In genomic region chr2:9206991-9207640, GRCh38 we compare ENCODE assay signal across 8 cellular contexts. TPM values are rescaled to one million over a fixed set of nuclear protein-coding genes. Genes with fewer than 3 reads are reported as not detected.
DNase-seq lines count a peak whose midpoint lies in the region; ATAC-seq and TF ChIP-seq lines count a peak whose summit lies in the region.

No MANE protein-coding gene starts in this region.

- H3K27me3 ChIP-seq in PC-3 (ENCODE audit: low read length): no peaks in the 10 kb centered on the region
- H3K27me3 ChIP-seq in dorsolateral prefrontal cortex: no peaks in the 10 kb centered on the region
- H3K27me3 ChIP-seq in mesendoderm (ENCODE audit: insufficient read depth, low read length, poor library complexity): peaks cover 3% of the 10 kb centered on the region
- H3K27me3 ChIP-seq in upper lobe of right lung: peaks cover 6% of the 10 kb centered on the region

- H2AK5ac ChIP-seq in mesendoderm (ENCODE audit: low read length): no peak overlapping the region

- peaks cover 4% of the 10 kb centered on the region for H3K79me1 ChIP-seq in mesendoderm (ENCODE audit: low read length)

- H3K4ac ChIP-seq in mesendoderm (ENCODE audit: low read depth, low read length): peak overlapping the region; percentile 46

- peak overlapping the region; percentile 80 for H3K27ac ChIP-seq in PC-3 (ENCODE audit: low read length)
- H3K27ac ChIP-seq in dorsolateral prefrontal cortex: peak overlapping the region in 56 of 59 donors; percentile 4 to 87 (median 74)
- H3K27ac ChIP-seq in mesendoderm (ENCODE audit: low read depth, low read length): no peak overlapping the region
- peak overlapping the region; percentile 78 for H3K27ac ChIP-seq in upper lobe of right lung

- intact Hi-C loops in PC-3 (cut with micrococcal nuclease): no loop called here
- intact Hi-C loops in dorsolateral prefrontal cortex (cut with DNase I): loop anchor here (1.0 to 5.0 kb wide), 7 partner anchors 50 to 215 kb away; partner anchors contain the start of genes CPSF3 (in 1 of the 2) and ITGB1BP1 (in 1 of the 2)
- intact Hi-C loops in upper lobe of right lung (cut with DNase I): loop anchor here (10.0 kb wide), 1 partner anchor 118 kb away; no protein-coding TSS in a partner anchor

- peaks cover 12% of the 10 kb centered on the region; the same call in 1 of the 2 replicates for H4K20me1 ChIP-seq in PC-3 (ENCODE audit: low read length)

- H3F3A ChIP-seq in PC-3 (ENCODE audit: low read length, unreplicated experiment): no peaks in the 10 kb centered on the region

- H3K4me2 ChIP-seq in PC-3 (ENCODE audit: low read length) (peak overlapping the region; percentile 83), mesendoderm (ENCODE audit: low read length) (peak overlapping the region; percentile 79)

- no peaks in the 10 kb centered on the region for H3K9me2 ChIP-seq in PC-3 (replicated peaks; ENCODE audit: low read length)

- H3K4me3 ChIP-seq in PC-3 (ENCODE audit: low read length): peak overlapping the region; percentile 89
- H3K4me3 ChIP-seq in dorsolateral prefrontal cortex: peak overlapping the region; percentile 63 to 91 (median 83)
- H3K4me3 ChIP-seq in mesendoderm (ENCODE audit: low read length): peak overlapping the region; percentile 73
- peak overlapping the region; percentile 77 for H3K4me3 ChIP-seq in upper lobe of right lung

- H3K4me1 ChIP-seq in PC-3 (ENCODE audit: insufficient read depth, low read length) (peaks cover 34% of the 10 kb centered on the region), mesendoderm (ENCODE audit: control insufficient read depth, low read depth, low read length) (peaks cover 3% of the 10 kb centered on the region), upper lobe of right lung (peaks cover 21% of the 10 kb centered on the region)

- peak overlapping the region; percentile 24 for H3K23ac ChIP-seq in mesendoderm (ENCODE audit: low read length)

- H3K9me3 ChIP-seq in PC-3 (ENCODE audit: low read length) (no peaks in the 10 kb centered on the region), upper lobe of right lung (no peaks in the 10 kb centered on the region)

- no peak overlapping the region for H2BK5ac ChIP-seq in mesendoderm (ENCODE audit: low read length)

- H3K36me3 ChIP-seq in PC-3 (ENCODE audit: low read depth, low read length): 0 out of 2 replicates have a peak, but pooled peaks cover 4% of the 10 kb centered on the region
- H3K36me3 ChIP-seq in mesendoderm (ENCODE audit: control insufficient read depth, insufficient read depth, low read length): no peaks in the 10 kb centered on the region
- H3K36me3 ChIP-seq in upper lobe of right lung: no peaks in the 10 kb centered on the region

- TF ChIP-seq CTCF in PC-3 (conservative IDR thresholded peaks at IDR 0.05; ENCODE audit: low read depth, low read length) (no peak), dorsolateral prefrontal cortex (IDR thresholded peaks at IDR 0.05 in 54 of 56, conservative IDR thresholded peaks at IDR 0.05 in 2 of 56; ENCODE audit: low read depth in 1 of 56, partially characterized antibody in 56 of 56) (peak in 1 of 56 donors; percentile 6), upper lobe of right lung (IDR thresholded peaks at IDR 0.05) (no peak)

- CTCF ChIA-PET in PC-3 (lab: Charles Lee): interaction anchor here (0.6 kb wide), 1 partner anchor 65 kb away, joined by 3 read pairs; no protein-coding TSS in a partner anchor

- H2BK15ac ChIP-seq in mesendoderm (replicated peaks; ENCODE audit: low read depth): no peak overlapping the region

- DNase-seq in CD1c-positive myeloid dendritic cell (ENCODE audit: extremely low spot score) (peak; percentile 37), PC-3 (no peak), dorsolateral prefrontal cortex (peak in 4 of 10 donors; percentile 35 to 68 (median 51)), mesendoderm (peak; percentile 44), upper lobe of right lung (peak; percentile 75), activated gamma-delta T cell (lab: John Stamatoyannopoulos, UW) (no peak), GM19240 (ENCODE audit: insufficient read length, low spot score) (no peak)

- H4K5ac ChIP-seq in mesendoderm (ENCODE audit: low read length): no peak overlapping the region

- peak overlapping the region; percentile 29 for H3K18ac ChIP-seq in mesendoderm (ENCODE audit: low read length)

- H3K9ac ChIP-seq in PC-3 (ENCODE audit: low read length) (peak overlapping the region; percentile 97), mesendoderm (ENCODE audit: low read length) (peak overlapping the region; percentile 79)

- peak overlapping the region; percentile 63 for H2AFZ ChIP-seq in PC-3 (ENCODE audit: low read length)

- H4K8ac ChIP-seq in mesendoderm (ENCODE audit: low read depth, low read length): peak overlapping the region; percentile 17

- H3K79me2 ChIP-seq in PC-3 (ENCODE audit: low read length) (peaks cover 59% of the 10 kb centered on the region), mesendoderm (ENCODE audit: control insufficient read depth, insufficient read depth, low read length) (no peaks in the 10 kb centered on the region)

- POLR2A ChIA-PET in PC-3 (lab: Charles Lee; ENCODE audit: unreplicated experiment): interaction anchor here (1.1 kb wide), 1 partner anchor 126 kb away, joined by 10 read pairs; no protein-coding TSS in a partner anchor

- no peak overlapping the region for H2BK120ac ChIP-seq in mesendoderm (ENCODE audit: low read depth, low read length)

- no TSS peak for BruUV-seq in PC-3 (replicated peaks; lab: Mats Ljungman, UMichigan)

- H3K56ac ChIP-seq in mesendoderm (ENCODE audit: low read length): peak overlapping the region; percentile 97

- WGBS in mesendoderm (ENCODE audit: extremely low coverage, insufficient coverage, low lambda C conversion rate): no CpG with 5 or more reads among the region's 84 CpGs

- ATAC-seq in GM21360 (IDR thresholded peaks at IDR 0.05; ENCODE audit: unreplicated experiment) (peak; percentile 11), PC-3 (peak; percentile 9), upper lobe of right lung (peak; percentile 42)

RNA-seq across cellular contexts. Expression of gene ASAP2, which starts 0.5 kb away (rescaled TPM):
- total RNA-seq in PC-3 (2014; rRNA removed): 25.2 and 34.5 TPM in 2 replicates
- total RNA-seq in dorsolateral prefrontal cortex: 10 to 100 TPM; 30.8 to 63.8 (median 48.4) TPM
- polyA plus RNA-seq in mesendoderm (2013, experiment 1 of 2): 3.8 TPM
- 4.6 TPM for polyA plus RNA-seq in mesendoderm (2013, experiment 2 of 2)
- 30.9 TPM for total RNA-seq in upper lobe of right lung

Comparison
In these comparisons a context has a peak if more than half of its experiments do, and no peak if none do; other contexts are left out.
1. DNase-seq: peak in CD1c-positive myeloid dendritic cell (single experiment), mesendoderm (single experiment) and upper lobe of right lung (single experiment); none in PC-3 (single experiment), activated gamma-delta T cell (single experiment) and GM19240 (single experiment).
2. Peak in every context shown above with its lines, with median percentiles within 50 percentile points of each other: ATAC-seq and H3K4me3 ChIP-seq.